Comparison of ENCODE assay signal across 8 cellular contexts in genomic region chr19:35901854-35902661, GRCh38. TPM values are rescaled to one million over a fixed set of nuclear protein-coding genes. Genes with fewer than 3 reads are reported as not detected.
DNase-seq lines count a peak whose midpoint lies in the region; ATAC-seq and TF ChIP-seq lines count a peak whose summit lies in the region.

Gene HCST, plus strand, starts transcription at chr19:35902529. Its CDS starts 65 bp downstream, at chr19:35902594.

- H3K36me3 ChIP-seq in ES-I3 (ENCODE audit: insufficient read depth, low read length): no peaks in the 10 kb centered on the region

- H3K27me3 Mint-ChIP-seq in activated T-cell treated with anti-CD3 and anti-CD28 coated beads, Interleukin-2, amount 50 U/mL, for 4 hours (ENCODE audit: low read depth): no peaks in the 10 kb centered on the region

- ATAC-seq in activated T-cell treated with anti-CD3 and anti-CD28 coated beads, Interleukin-2, amount 50 U/mL, for 4 hours: no peak
- no peak for ATAC-seq in HG02571 (IDR thresholded peaks at IDR 0.05; ENCODE audit: unreplicated experiment)

- no peak for DNase-seq in LNCaP clone FGC (ENCODE audit: low read depth)
- DNase-seq in activated T-cell treated with anti-CD3 and anti-CD28 coated beads, Interleukin-2, amount 50 U/mL, for 4 hours: no peak
- peak; percentile 53 for DNase-seq in germinal center (ENCODE audit: low spot score)
- peak; percentile 55 for DNase-seq in stimulated activated CD8-positive, alpha-beta memory T cell treated with anti-CD3 and anti-CD28 coated beads, Interleukin-4, amount 100 ng/mL, for 48 hours
- no peak for DNase-seq in ureter (ENCODE audit: low spot score)
- no peak for DNase-seq in H4 (ENCODE audit: low spot score)

- H3K9ac ChIP-seq in ES-I3 (ENCODE audit: low read depth, low read length): peak within 1 kb of the TSS; percentile 34; the same call in 1 of the 2 replicates

- peak within 1 kb of the TSS; percentile 43 for H3K4me3 ChIP-seq in LNCaP clone FGC (ENCODE audit: low read depth, low read length)

- H3K4me3 Mint-ChIP-seq in activated T-cell treated with anti-CD3 and anti-CD28 coated beads, Interleukin-2, amount 50 U/mL, for 4 hours: peak within 1 kb of the TSS; percentile 94

- H3K9me3 ChIP-seq in ES-I3 (ENCODE audit: control insufficient read depth, insufficient read depth, low read length): no peaks in the 10 kb centered on the region

- no peak for TF ChIP-seq CTCF in LNCaP clone FGC (IDR thresholded peaks at IDR 0.05; ENCODE audit: control insufficient read depth, extremely low read depth, insufficient read depth)

- H3K4me1 ChIP-seq in ES-I3 (ENCODE audit: insufficient read depth, low read length): peaks cover 17% of the 10 kb centered on the region

- no peaks in the 10 kb centered on the region for H3K9me3 Mint-ChIP-seq in activated T-cell treated with anti-CD3 and anti-CD28 coated beads, Interleukin-2, amount 50 U/mL, for 4 hours

- peaks cover 8% of the 10 kb centered on the region for H3K36me3 Mint-ChIP-seq in activated T-cell treated with anti-CD3 and anti-CD28 coated beads, Interleukin-2, amount 50 U/mL, for 4 hours (ENCODE audit: insufficient read depth)

- peaks cover 58% of the 10 kb centered on the region for H3K4me1 Mint-ChIP-seq in activated T-cell treated with anti-CD3 and anti-CD28 coated beads, Interleukin-2, amount 50 U/mL, for 4 hours (ENCODE audit: low read depth)

RNA-seq across cellular contexts. Expression of gene HCST, which starts in this region (rescaled TPM):
- 10 to 100 TPM; 22.6 to 37.1 (median 24.0) TPM for total RNA-seq in activated T-cell treated with anti-CD3 and anti-CD28 coated beads, Interleukin-2, amount 50 U/mL, for 4 hours
- total RNA-seq in ureter: 6.8 TPM
- total RNA-seq in H4 (2014; rRNA removed; shearing (Covaris generic)): not detected in 2 replicates

Comparison
In these comparisons a context has a peak if more than half of its experiments do, and no peak if none do; other contexts are left out.
1. DNase-seq: peak in germinal center (single experiment) and stimulated activated CD8-positive, alpha-beta memory T cell treated with anti-CD3 and anti-CD28 coated beads, Interleukin-4, amount 100 ng/mL, for 48 hours (single experiment); none in LNCaP clone FGC (single experiment), activated T-cell treated with anti-CD3 and anti-CD28 coated beads, Interleukin-2, amount 50 U/mL, for 4 hours (single experiment), ureter (single experiment) and H4 (single experiment).